1 cellular context compared by ENCODE assay signal in the genomic region with DNA sequence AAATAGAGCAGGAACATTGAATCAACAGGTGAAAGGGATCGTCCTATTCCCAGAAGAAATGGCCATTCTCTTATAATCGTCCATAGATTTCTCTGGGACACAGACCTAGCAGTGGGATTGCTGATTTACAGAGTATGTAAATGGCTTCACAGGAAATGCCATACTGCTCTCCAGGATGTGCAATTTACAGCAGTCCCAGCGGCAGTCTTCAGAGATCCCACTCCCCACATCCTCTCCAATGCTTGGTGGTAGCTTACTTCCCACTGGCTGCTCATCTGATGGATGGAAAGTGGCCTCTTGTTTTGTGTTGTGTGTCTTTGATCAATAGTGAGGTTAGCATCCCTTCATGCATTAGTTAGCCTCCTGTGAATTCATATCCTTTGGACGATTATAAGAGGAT.
TF ChIP-seq lines count a peak whose summit lies in the region.

No MANE protein-coding gene starts in this region.

TF ChIP-seq in A549, 52 proteins besides CTCF, POLR2A, EP300 and RAD21 (continued from another document):
- TF ChIP-seq, protein P1, sequence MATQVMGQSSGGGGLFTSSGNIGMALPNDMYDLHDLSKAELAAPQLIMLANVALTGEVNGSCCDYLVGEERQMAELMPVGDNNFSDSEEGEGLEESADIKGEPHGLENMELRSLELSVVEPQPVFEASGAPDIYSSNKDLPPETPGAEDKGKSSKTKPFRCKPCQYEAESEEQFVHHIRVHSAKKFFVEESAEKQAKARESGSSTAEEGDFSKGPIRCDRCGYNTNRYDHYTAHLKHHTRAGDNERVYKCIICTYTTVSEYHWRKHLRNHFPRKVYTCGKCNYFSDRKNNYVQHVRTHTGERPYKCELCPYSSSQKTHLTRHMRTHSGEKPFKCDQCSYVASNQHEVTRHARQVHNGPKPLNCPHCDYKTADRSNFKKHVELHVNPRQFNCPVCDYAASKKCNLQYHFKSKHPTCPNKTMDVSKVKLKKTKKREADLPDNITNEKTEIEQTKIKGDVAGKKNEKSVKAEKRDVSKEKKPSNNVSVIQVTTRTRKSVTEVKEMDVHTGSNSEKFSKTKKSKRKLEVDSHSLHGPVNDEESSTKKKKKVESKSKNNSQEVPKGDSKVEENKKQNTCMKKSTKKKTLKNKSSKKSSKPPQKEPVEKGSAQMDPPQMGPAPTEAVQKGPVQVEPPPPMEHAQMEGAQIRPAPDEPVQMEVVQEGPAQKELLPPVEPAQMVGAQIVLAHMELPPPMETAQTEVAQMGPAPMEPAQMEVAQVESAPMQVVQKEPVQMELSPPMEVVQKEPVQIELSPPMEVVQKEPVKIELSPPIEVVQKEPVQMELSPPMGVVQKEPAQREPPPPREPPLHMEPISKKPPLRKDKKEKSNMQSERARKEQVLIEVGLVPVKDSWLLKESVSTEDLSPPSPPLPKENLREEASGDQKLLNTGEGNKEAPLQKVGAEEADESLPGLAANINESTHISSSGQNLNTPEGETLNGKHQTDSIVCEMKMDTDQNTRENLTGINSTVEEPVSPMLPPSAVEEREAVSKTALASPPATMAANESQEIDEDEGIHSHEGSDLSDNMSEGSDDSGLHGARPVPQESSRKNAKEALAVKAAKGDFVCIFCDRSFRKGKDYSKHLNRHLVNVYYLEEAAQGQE (IDR thresholded peaks at IDR 0.05), result no peak
- TF ChIP-seq CHD4 (IDR thresholded peaks at IDR 0.05; ENCODE audit: borderline replicate concordance) (no peak), ELK1 (IDR thresholded peaks at IDR 0.05; ENCODE audit: low read depth, low read length) (no peak), GATA3 (IDR thresholded peaks at IDR 0.05; ENCODE audit: borderline replicate concordance) (no peak), ATOH8 (CRISPR knock-in tag; IDR thresholded peaks at IDR 0.05; ENCODE audit: low read depth) (no peak), RARB (CRISPR knock-in tag; IDR thresholded peaks at IDR 0.05) (no peak), MYC (IDR thresholded peaks at IDR 0.05; ENCODE audit: borderline replicate concordance, low read length) (no peak), NFE2L2 (conservative IDR thresholded peaks at IDR 0.05; ENCODE audit: low read length) (no peak), SMC3 (IDR thresholded peaks at IDR 0.05) (no peak), HMGXB4 (CRISPR knock-in tag; IDR thresholded peaks at IDR 0.05; ENCODE audit: borderline replicate concordance) (no peak), HOXB5 (CRISPR knock-in tag; IDR thresholded peaks at IDR 0.05) (no peak), KDM5A (IDR thresholded peaks at IDR 0.05) (no peak), RNF2 (IDR thresholded peaks at IDR 0.05; ENCODE audit: borderline replicate concordance, low read depth) (no peak), TP53 (CRISPR knock-in tag; IDR thresholded peaks at IDR 0.05) (no peak), RCOR1 (IDR thresholded peaks at IDR 0.05; ENCODE audit: low read depth, low read length) (no peak)
